Comparison of ENCODE assay signal across 14 cellular contexts in genomic region chr21:41630249-41630648, GRCh38.
A peak's percentile ranks its signal among the peaks of the same experiment; 100 is the strongest.
DNase-seq lines count a peak whose midpoint lies in the region; ATAC-seq and TF ChIP-seq lines count a peak whose summit lies in the region.
"Had no signal": no experiment of that assay in that cellular context is flagged by ENCODE, and none has a peak within 500 bp of the region (broad histone marks: within the 10 kb centered on the region; RNA-seq: fewer than 3 reads in every experiment).

No MANE protein-coding gene starts in this region.

- H3K9ac ChIP-seq in smooth muscle cell (ENCODE audit: low read depth), result no peak overlapping the region

- no peaks in the 10 kb centered on the region for H3K27me3 ChIP-seq in smooth muscle cell (ENCODE audit: low read depth)

- intact Hi-C loops in left ventricle myocardium superior (cut with micrococcal nuclease), result no loop called here

- DNase-seq in DMS79 treated with DMSO at 0.1 percent for 48 hours (lab: John Stamatoyannopoulos, UW) (peak; percentile 32), DMS79 (lab: John Stamatoyannopoulos, UW) (no peak), RKO (ENCODE audit: low spot score) (peak; percentile 96), fibroblast of peridontal ligament (ENCODE audit: extremely low read depth) (peak; percentile 99), smooth muscle cell (lab: John Stamatoyannopoulos, UW; ENCODE audit: unreplicated experiment) (peak; percentile 43), DMS153 (lab: John Stamatoyannopoulos, UW) (no peak), left ventricle myocardium superior (no peak)
- DNase-seq: activated CD4-positive, alpha-beta T cell treated with anti-CD3 and anti-CD28 coated beads, Interleukin-2, amount 10 ng/mL, durations not matched to agents 24 days and 14 days; activated naive CD8-positive, alpha-beta T cell treated with anti-CD3 and anti-CD28 coated beads, Interleukin-2, amount 10 ng/mL, durations not matched to agents 7 days and 5 days; Karpas-422; NCI-H345 had no signal

- H4K20me1 ChIP-seq in smooth muscle cell (ENCODE audit: low read depth), result no peaks in the 10 kb centered on the region

- no peak overlapping the region for H3K4me3 ChIP-seq in smooth muscle cell
- H3K4me3 ChIP-seq: psoas muscle had no signal

- ATAC-seq in left ventricle myocardium superior (no peak), GM19467 (IDR thresholded peaks at IDR 0.05; ENCODE audit: unreplicated experiment) (no peak)

- H3K4me1 ChIP-seq in smooth muscle cell (ENCODE audit: low read depth), result no peaks in the 10 kb centered on the region
- H3K4me1 ChIP-seq: psoas muscle had no signal

- no peaks in the 10 kb centered on the region for H3K36me3 ChIP-seq in smooth muscle cell (ENCODE audit: low read depth)

- H3K27ac ChIP-seq in smooth muscle cell (ENCODE audit: low read depth), result peak overlapping the region; percentile 78
- H3K27ac ChIP-seq: 22Rv1, psoas muscle had no signal

- TF ChIP-seq CTCF in smooth muscle cell (IDR thresholded peaks at IDR 0.05; ENCODE audit: borderline replicate concordance, insufficient read depth, poor library complexity, severe bottlenecking), result no peak

- no peaks in the 10 kb centered on the region for H3K79me2 ChIP-seq in smooth muscle cell (ENCODE audit: low read depth)

- H3K9me3 ChIP-seq in smooth muscle cell (replicated peaks; ENCODE audit: low read depth), result no peaks in the 10 kb centered on the region
- H3K9me3 ChIP-seq: psoas muscle had no signal

- H3F3A ChIP-seq in smooth muscle cell (ENCODE audit: low read depth), result peaks cover 4% of the 10 kb centered on the region

- H2AFZ ChIP-seq in smooth muscle cell (ENCODE audit: low read depth), result no peak overlapping the region

- WGBS in smooth muscle cell (ENCODE audit: low lambda C conversion rate), result 16% methylated on average over 14 of the region's 14 CpGs

- peak overlapping the region; percentile 71 for H3K4me2 ChIP-seq in smooth muscle cell

Comparison
In these comparisons a context has a peak if more than half of its experiments do, and no peak if none do; other contexts are left out.
1. DNase-seq: peak in DMS79 treated with DMSO at 0.1 percent for 48 hours (single experiment), RKO (single experiment), fibroblast of peridontal ligament (single experiment) and smooth muscle cell (single experiment); none in DMS79 (single experiment), DMS153 (single experiment) and left ventricle myocardium superior (single experiment).